In genomic region chr19:45322744-45323281, GRCh38 we compare ENCODE assay signal across 12 cellular contexts. TPM values are rescaled to one million over a fixed set of nuclear protein-coding genes. Genes with fewer than 3 reads are reported as not detected.
DNase-seq lines count a peak whose midpoint lies in the region; ATAC-seq and TF ChIP-seq lines count a peak whose summit lies in the region.
"Had no signal": no experiment of that assay in that cellular context is flagged by ENCODE, and none has a peak within 500 bp of the region (broad histone marks: within the 10 kb centered on the region; RNA-seq: fewer than 3 reads in every experiment).

Gene CKM (minus strand): TSS chr19:45322875. CDS start chr19:45319713, 3,162 bp downstream.

- H3K9me3 ChIP-seq in GM23248 (ENCODE audit: low read depth) (no peaks in the 10 kb centered on the region), iPS DF 6.9 (ENCODE audit: control insufficient read depth, insufficient read depth, low read length) (no peaks in the 10 kb centered on the region), gastrocnemius medialis (no peaks in the 10 kb centered on the region)
- H3K9me3 ChIP-seq in CD4-positive, alpha-beta T cell (ENCODE audit: control insufficient read depth, low read length) = no peaks in the 10 kb centered on the region

- TF ChIP-seq POLR2A in gastrocnemius medialis (IDR thresholded peaks at IDR 0.05) = peak; percentile 33 to 86

- peak within 1 kb of the TSS; percentile 47 for H3K4me3 ChIP-seq in GM23248
- H3K4me3 ChIP-seq in iPS DF 6.9 (ENCODE audit: low read length) = peak within 1 kb of the TSS; percentile 24
- peak within 1 kb of the TSS; percentile 45 to 76 (median 58) for H3K4me3 ChIP-seq in gastrocnemius medialis
- H3K4me3 ChIP-seq: SK-N-MC had no signal

- WGBS in GM23248 (ENCODE audit: low coverage in 1 of 2, low lambda C conversion rate in 2 of 2, missing lambda C conversion rate in 2 of 2), 2 experiments = 11 to 12% methylated on average over 9 to 14 of the region's 15 CpGs
- no CpG with 5 or more reads among the region's 15 CpGs for WGBS in iPS DF 6.9 (ENCODE audit: insufficient coverage, insufficient read length)

- peak within 1 kb of the TSS; percentile 65 for H3K4me2 ChIP-seq in GM23248 (ENCODE audit: unreplicated experiment)

- H3K27ac Mint-ChIP-seq in chondrocyte (ENCODE audit: unreplicated experiment) = no peak within 1 kb of the TSS
- no peak within 1 kb of the TSS for H3K27ac Mint-ChIP-seq in CD4-positive, alpha-beta T cell
- H3K27ac Mint-ChIP-seq: activated naive CD4-positive, alpha-beta T cell treated with anti-CD3 and anti-CD28 coated beads, Interleukin-2, amount 50 U/mL, for 24 hours had no signal

- DNase-seq in GM23248 = no peak
- no peak for DNase-seq in chondrocyte (ENCODE audit: low spot score)
- no peak for DNase-seq in iPS DF 6.9 (ENCODE audit: low read depth, low spot score)
- DNase-seq in gastrocnemius medialis = peak; percentile 53 to 98
- no peak for DNase-seq in CD4-positive, alpha-beta T cell
- DNase-seq in NCI-H345 (lab: John Stamatoyannopoulos, UW) = no peak
- no peak for DNase-seq in NCI-H146 treated with DMSO at 0.1 percent for 48 hours (lab: John Stamatoyannopoulos, UW; ENCODE audit: unreplicated experiment)
- DNase-seq: kidney, NCI-H446 had no signal

- CTCF ChIA-PET in CD4-positive, alpha-beta T cell (lab: Charles Lee) = no interaction called here

- H3K79me2 ChIP-seq in GM23248 (ENCODE audit: insufficient read depth) = no peaks in the 10 kb centered on the region

- peak within 1 kb of the TSS; percentile 55 for H3K4me3 Mint-ChIP-seq in chondrocyte (ENCODE audit: unreplicated experiment)
- no peak within 1 kb of the TSS for H3K4me3 Mint-ChIP-seq in CD4-positive, alpha-beta T cell

- no peaks in the 10 kb centered on the region for H3K36me3 Mint-ChIP-seq in chondrocyte (ENCODE audit: low read depth)
- no peaks in the 10 kb centered on the region for H3K36me3 Mint-ChIP-seq in CD4-positive, alpha-beta T cell (ENCODE audit: low read depth)
- H3K36me3 Mint-ChIP-seq: activated naive CD4-positive, alpha-beta T cell treated with anti-CD3 and anti-CD28 coated beads, Interleukin-2, amount 50 U/mL, for 24 hours had no signal

- no peaks in the 10 kb centered on the region for H3K9me2 ChIP-seq in GM23248 (ENCODE audit: insufficient read depth)

- H3K27ac ChIP-seq in GM23248 (no peak within 1 kb of the TSS), iPS DF 6.9 (ENCODE audit: low read length) (no peak within 1 kb of the TSS), gastrocnemius medialis (peak within 1 kb of the TSS; percentile 97 to 100 (median 100))
- H3K27ac ChIP-seq in CD4-positive, alpha-beta T cell (ENCODE audit: low read depth, low read length) = no peak within 1 kb of the TSS
- H3K27ac ChIP-seq: SK-N-MC had no signal

- in situ Hi-C loops in GM23248 (cut with MboI) (no loop called here), gastrocnemius medialis (cut with MboI; ENCODE audit: low sequenced_read_pairs in 4 of 4) (no loop called here)

- POLR2A ChIA-PET in CD4-positive, alpha-beta T cell (lab: Charles Lee) = no interaction called here

- H3K4me1 ChIP-seq in GM23248 (ENCODE audit: insufficient read depth) = no peaks in the 10 kb centered on the region
- H3K4me1 ChIP-seq in iPS DF 6.9 (ENCODE audit: control insufficient read depth, insufficient read depth, low read length) = peaks cover 8% of the 10 kb centered on the region; the same call in 1 of the 2 replicates
- peaks cover 47 to 67% of the 10 kb centered on the region in 2 donors for H3K4me1 ChIP-seq in gastrocnemius medialis

- H3K36me3 ChIP-seq in GM23248 (ENCODE audit: low read depth) (no peaks in the 10 kb centered on the region), iPS DF 6.9 (ENCODE audit: control insufficient read depth, insufficient read depth, low read length) (no peaks in the 10 kb centered on the region), gastrocnemius medialis (peaks cover 0 to 14% of the 10 kb centered on the region in 2 donors)

- intact Hi-C loops in gastrocnemius medialis (cut with DNase I; ENCODE audit: low total_unique reads) = loop anchor here (10.0 kb wide), 3 partner anchors 172 to 462 kb away; partner anchors contain the start of genes DMPK, PPM1N, PPP1R37 and RTN2
- intact Hi-C loops in CD4-positive, alpha-beta T cell (cut with DNase I, micrococcal nuclease) = no loop called here

- H3F3A ChIP-seq in GM23248 (ENCODE audit: insufficient read depth) = no peaks in the 10 kb centered on the region

- H3K9ac ChIP-seq in GM23248 = no peak within 1 kb of the TSS

- peak; percentile 31 to 42 for ATAC-seq in gastrocnemius medialis
- no peak for ATAC-seq in CD4-positive, alpha-beta T cell (ENCODE audit: poor library complexity)
- ATAC-seq in GM19397 (IDR thresholded peaks at IDR 0.05; ENCODE audit: unreplicated experiment) = no peak

- H3K4me1 Mint-ChIP-seq in chondrocyte (ENCODE audit: low read depth) = peaks cover 12% of the 10 kb centered on the region
- H3K4me1 Mint-ChIP-seq in CD4-positive, alpha-beta T cell (ENCODE audit: low read depth) = no peaks in the 10 kb centered on the region
- H3K4me1 Mint-ChIP-seq: activated naive CD4-positive, alpha-beta T cell treated with anti-CD3 and anti-CD28 coated beads, Interleukin-2, amount 50 U/mL, for 24 hours had no signal

- peak within 1 kb of the TSS; percentile 58; the same call in 1 of the 2 replicates for H2AFZ ChIP-seq in GM23248

- H3K27me3 Mint-ChIP-seq in chondrocyte (ENCODE audit: low read depth) = peaks cover 5% of the 10 kb centered on the region
- H3K27me3 Mint-ChIP-seq in CD4-positive, alpha-beta T cell = peaks cover 29% of the 10 kb centered on the region

- no peaks in the 10 kb centered on the region for H3K9me3 Mint-ChIP-seq in chondrocyte (ENCODE audit: low read depth)
- H3K9me3 Mint-ChIP-seq in CD4-positive, alpha-beta T cell = no peaks in the 10 kb centered on the region
- H3K9me3 Mint-ChIP-seq: activated naive CD4-positive, alpha-beta T cell treated with anti-CD3 and anti-CD28 coated beads, Interleukin-2, amount 50 U/mL, for 24 hours had no signal

- no peaks in the 10 kb centered on the region for H4K20me1 ChIP-seq in GM23248 (ENCODE audit: insufficient read depth)

- TF ChIP-seq CTCF in chondrocyte (IDR thresholded peaks at IDR 0.05) = no peak
- TF ChIP-seq CTCF in gastrocnemius medialis (IDR thresholded peaks at IDR 0.05 in 4 of 5, conservative IDR thresholded peaks at IDR 0.05 in 1 of 5) = no peak
- no peak for TF ChIP-seq CTCF in CD4-positive, alpha-beta T cell (IDR thresholded peaks at IDR 0.05)

- H3K27me3 ChIP-seq in GM23248 (replicated peaks; ENCODE audit: insufficient read depth) = peaks cover 14% of the 10 kb centered on the region
- H3K27me3 ChIP-seq in iPS DF 6.9 (ENCODE audit: control insufficient read depth, insufficient read depth, low read length) = no peaks in the 10 kb centered on the region
- H3K27me3 ChIP-seq in gastrocnemius medialis = no peaks in the 10 kb centered on the region
- peaks cover 47% of the 10 kb centered on the region for H3K27me3 ChIP-seq in CD4-positive, alpha-beta T cell (ENCODE audit: control insufficient read depth, insufficient read depth, low read length)

RNA-seq across cellular contexts. Expression of gene CKM, which starts in this region (rescaled TPM):
- total RNA-seq in GM23248 (2014; rRNA removed; shearing (Covaris generic)) = not detected in 2 replicates
- 0.11 TPM in 1 of 2 replicates, not detected in the other for polyA plus RNA-seq in GM23248 (2016; fragmentation: Nextera tagmentation; extraction: Ambion mirVana)
- not detected in 3 replicates for total RNA-seq in chondrocyte
- total RNA-seq in gastrocnemius medialis = over 10,000 TPM; 18,507 to 37,792 (median 27,366) TPM
- total RNA-seq in CD4-positive, alpha-beta T cell = not detected
- total RNA-seq: kidney had no signal

Comparison
In these comparisons a context has a peak if more than half of its experiments do, and no peak if none do; other contexts are left out.
1. RNA of gene CKM (total RNA-seq): 18,507 to 37,792 TPM in gastrocnemius medialis; not detected in GM23248, not detected in chondrocyte and not detected in CD4-positive, alpha-beta T cell; every median in the first group is over 1,000 times any median in the second.
2. DNase-seq: peak in gastrocnemius medialis (2 of 2); none in GM23248 (single experiment), chondrocyte (single experiment), iPS DF 6.9 (single experiment), CD4-positive, alpha-beta T cell (0 of 10), NCI-H345 (single experiment) and NCI-H146 treated with DMSO at 0.1 percent for 48 hours (single experiment).
3. H3K27ac ChIP-seq: peak in gastrocnemius medialis (4 of 4); none in GM23248 (single experiment), iPS DF 6.9 (single experiment) and CD4-positive, alpha-beta T cell (single experiment).
4. ATAC-seq: peak in gastrocnemius medialis (2 of 2); none in CD4-positive, alpha-beta T cell (single experiment) and GM19397 (single experiment).
5. Peak in every context shown above with its lines, with median percentiles within 50 percentile points of each other: H3K4me3 ChIP-seq.